In genomic region chr16:84763164-84763563, GRCh38 we compare ENCODE assay signal across 20 cellular contexts. TPM values are rescaled to one million over a fixed set of nuclear protein-coding genes. Genes with fewer than 3 reads are reported as not detected.
DNase-seq lines count a peak whose midpoint lies in the region; ATAC-seq, FAIRE-seq and TF ChIP-seq lines count a peak whose summit lies in the region.
"Had no signal": no experiment of that assay in that cellular context is flagged by ENCODE, and none has a peak within 500 bp of the region (broad histone marks: within the 10 kb centered on the region; RNA-seq: fewer than 3 reads in every experiment).

No MANE protein-coding gene starts in this region.

- POLR2A ChIA-PET in A549 (lab: Yijun Ruan, JAX) (no interaction called here), IMR-90 (lab: Charles Lee; ENCODE audit: unreplicated experiment) (no interaction called here), K562 (lab: Yijun Ruan, JAX) (no interaction called here)

- H2AK9ac ChIP-seq in IMR-90 (replicated peaks; ENCODE audit: low read depth, low read length, poor library complexity): no peak overlapping the region

- H2AK5ac ChIP-seq in IMR-90 (ENCODE audit: low read depth, low read length): no peak overlapping the region

- H3K4ac ChIP-seq in IMR-90 (ENCODE audit: low read depth, low read length): no peak overlapping the region

- no peak overlapping the region for H3K23ac ChIP-seq in IMR-90 (ENCODE audit: low read depth, low read length)

- H3K4me1 ChIP-seq in A549 (no peaks in the 10 kb centered on the region), IMR-90 (ENCODE audit: control insufficient read depth, insufficient read depth, low read length) (peaks cover 41% of the 10 kb centered on the region), K562 (replicated peaks in 1 of 2; ENCODE audit: control insufficient read depth in 2 of 2, insufficient read depth in 2 of 2, low read length in 2 of 2) (no peaks in the 10 kb centered on the region), pancreas (no peaks in the 10 kb centered on the region)
- H3K4me1 ChIP-seq: Caco-2 had no signal

- H3K27me3 ChIP-seq in IMR-90 (ENCODE audit: control insufficient read depth, insufficient read depth, low read length) (no peaks in the 10 kb centered on the region), K562 (ENCODE audit: control insufficient read depth in 2 of 2, insufficient read depth in 2 of 2, low read length in 2 of 2) (no peaks in the 10 kb centered on the region), pancreas (no peaks in the 10 kb centered on the region)
- H3K27me3 ChIP-seq: BLaER1 treated with 17β-estradiol and CSF1 and Interleukin-3, amounts not matched to agents 10 nM and 100 nM had no signal

- H3K9me3 ChIP-seq in A549 (no peaks in the 10 kb centered on the region), IMR-90 (ENCODE audit: control insufficient read depth, insufficient read depth, low read length) (no peaks in the 10 kb centered on the region), K562 (replicated peaks; ENCODE audit: control insufficient read depth, insufficient read depth, low read depth, low read length) (no peaks in the 10 kb centered on the region), pancreas (no peaks in the 10 kb centered on the region)
- H3K9me3 ChIP-seq: BLaER1 treated with 17β-estradiol and CSF1 and Interleukin-3, amounts not matched to agents 10 nM and 100 nM; Caco-2 had no signal

- no peak overlapping the region for H3K4me3 Mint-ChIP-seq in stimulated activated naive CD8-positive, alpha-beta T cell treated with anti-CD3 and anti-CD28 coated beads, Interleukin-15, amount 100 ng/mL, for 72 hours
- H3K4me3 Mint-ChIP-seq: B cell; CD4-positive, alpha-beta T cell; CD8-positive, alpha-beta T cell had no signal

- H3K18ac ChIP-seq in IMR-90 (ENCODE audit: low read depth, low read length): peak overlapping the region; percentile 29; the same call in 1 of the 2 replicates

- DNase-seq in A549 (ENCODE audit: low read depth in 1 of 2, low spot score in 1 of 2) (no peak), IMR-90 (no peak), K562 (ENCODE audit: extremely low read depth in 1 of 4, low spot score in 3 of 4) (no peak), pancreas (no peak), KBM-7 (no peak)
- no peak for DNase-seq in stimulated activated naive CD8-positive, alpha-beta T cell treated with anti-CD3 and anti-CD28 coated beads, Interleukin-15, amount 100 ng/mL, for 72 hours
- DNase-seq: 8988T; AML-193; Caco-2; Calu3; CD4-positive, alpha-beta T cell; CD8-positive, alpha-beta T cell; DMS79 treated with DMSO at 0.1 percent for 48 hours; GF-D8 had no signal

- intact Hi-C loops in IMR-90 (cut with micrococcal nuclease): no loop called here
- intact Hi-C loops in K562 (cut with micrococcal nuclease): no loop called here
- intact Hi-C loops in pancreas (cut with DNase I): loop anchor here in 1 of 3 donors (10.0 kb wide), 1 partner anchor 192 kb away; no protein-coding TSS in a partner anchor

- TF ChIP-seq POLR2A in A549 (IDR thresholded peaks at IDR 0.05; ENCODE audit: low read length): no peak
- no peak for TF ChIP-seq POLR2A in IMR-90 (IDR thresholded peaks at IDR 0.05; ENCODE audit: low read depth, low read length)
- no peak for TF ChIP-seq POLR2A in K562 (conservative IDR thresholded peaks at IDR 0.05)

- H3K79me2 ChIP-seq in K562 (ENCODE audit: control insufficient read depth, insufficient read depth, low read length): peaks cover 27% of the 10 kb centered on the region

- no peak overlapping the region for H3K27ac ChIP-seq in A549
- H3K27ac ChIP-seq in IMR-90 (ENCODE audit: insufficient read depth, low read length): no peak overlapping the region; the same call in 1 of the 2 replicates
- no peak overlapping the region for H3K27ac ChIP-seq in K562 (ENCODE audit: extremely low read depth, low read depth, low read length)
- no peak overlapping the region for H3K27ac ChIP-seq in pancreas
- H3K27ac ChIP-seq: BLaER1 treated with 17β-estradiol and CSF1 and Interleukin-3, amounts not matched to agents 10 nM and 100 nM; C4-2B had no signal

- H4K8ac ChIP-seq in IMR-90 (ENCODE audit: low read depth in 2 of 2, low read length in 2 of 2): no peak overlapping the region

- H4K91ac ChIP-seq in IMR-90 (ENCODE audit: insufficient read depth, low read depth, low read length): no peak overlapping the region

- TF ChIP-seq CTCF in A549 (IDR thresholded peaks at IDR 0.05) (no peak), IMR-90 (conservative IDR thresholded peaks at IDR 0.05; ENCODE audit: low read depth, low read length) (no peak), K562 (IDR thresholded peaks at IDR 0.05 in 2 of 3, conservative IDR thresholded peaks at IDR 0.05 in 1 of 3; ENCODE audit: insufficient read depth in 2 of 3, low read depth in 1 of 3, low read length in 3 of 3) (no peak), pancreas (IDR thresholded peaks at IDR 0.05) (no peak)

- ATAC-seq in A549: no peak
- ATAC-seq in IMR-90 (ENCODE audit: low read depth): no peak
- ATAC-seq in K562: no peak
- no peak for ATAC-seq in stimulated activated naive CD8-positive, alpha-beta T cell treated with anti-CD3 and anti-CD28 coated beads, Interleukin-15, amount 100 ng/mL, for 72 hours
- ATAC-seq in pancreas: no peak
- ATAC-seq: CD8-positive, alpha-beta T cell had no signal

- H3K4me2 ChIP-seq in A549: no peak overlapping the region
- no peak overlapping the region for H3K4me2 ChIP-seq in IMR-90 (ENCODE audit: low read depth, low read length)
- H3K4me2 ChIP-seq in K562 (ENCODE audit: insufficient read depth, low read length): no peak overlapping the region
- H3K4me2 ChIP-seq: BLaER1 treated with 17β-estradiol and CSF1 and Interleukin-3, amounts not matched to agents 10 nM and 100 nM had no signal

- no peaks in the 10 kb centered on the region for H3K9me3 Mint-ChIP-seq in stimulated activated naive CD8-positive, alpha-beta T cell treated with anti-CD3 and anti-CD28 coated beads, Interleukin-15, amount 100 ng/mL, for 72 hours
- H3K9me3 Mint-ChIP-seq: CD4-positive, alpha-beta T cell; CD8-positive, alpha-beta T cell had no signal

- dilution Hi-C loops in IMR-90 (cut with HindIII; ENCODE audit: low sequenced_read_pairs, unreplicated experiment): no loop called here

- H2BK20ac ChIP-seq in IMR-90 (ENCODE audit: low read depth, low read length): no peak overlapping the region

- peak overlapping the region; percentile 7 for H2BK5ac ChIP-seq in IMR-90 (ENCODE audit: low read depth, low read length, poor library complexity, severe bottlenecking)

- H3K4me3 ChIP-seq in A549 (no peak overlapping the region), IMR-90 (ENCODE audit: insufficient read depth, low read depth, low read length) (no peak overlapping the region), K562 (no peak overlapping the region), pancreas (no peak overlapping the region)
- H3K4me3 ChIP-seq: BLaER1 treated with 17β-estradiol and CSF1 and Interleukin-3, amounts not matched to agents 10 nM and 100 nM had no signal

- H2AFZ ChIP-seq in IMR-90 (replicated peaks; ENCODE audit: low read length, poor library complexity): no peak overlapping the region
- H2AFZ ChIP-seq in K562 (ENCODE audit: low read depth, low read length): no peak overlapping the region

- 92% methylated on average over 8 of the region's 8 CpGs for WGBS in A549 (ENCODE audit: missing lambda C conversion rate)
- WGBS in IMR-90 (ENCODE audit: extremely low coverage in 2 of 2, insufficient read length in 1 of 2), 2 experiments: 100% methylated on average over 1 of the region's 8 CpGs; no CpG with 5 or more reads in 1 of the 2 experiments
- 90% methylated on average over 8 of the region's 8 CpGs for WGBS in K562 (ENCODE audit: insufficient coverage, low coverage, missing lambda C conversion rate)
- 87 to 92% methylated on average over 8 of the region's 8 CpGs for WGBS in pancreas, 2 donors

- no peaks in the 10 kb centered on the region for H3K27me3 Mint-ChIP-seq in stimulated activated naive CD8-positive, alpha-beta T cell treated with anti-CD3 and anti-CD28 coated beads, Interleukin-15, amount 100 ng/mL, for 72 hours
- H3K27me3 Mint-ChIP-seq: B cell; CD4-positive, alpha-beta T cell had no signal

- TF ChIP-seq RAD21 in A549 (conservative IDR thresholded peaks at IDR 0.05 in 1 of 2, IDR thresholded peaks at IDR 0.05 in 1 of 2) (no peak), IMR-90 (IDR thresholded peaks at IDR 0.05; ENCODE audit: low read length) (no peak), K562 (CRISPR knock-in tag; conservative IDR thresholded peaks at IDR 0.05 in 1 of 2, IDR thresholded peaks at IDR 0.05 in 1 of 2) (no peak)

- H3K4me1 Mint-ChIP-seq in stimulated activated naive CD8-positive, alpha-beta T cell treated with anti-CD3 and anti-CD28 coated beads, Interleukin-15, amount 100 ng/mL, for 72 hours: peaks cover 54% of the 10 kb centered on the region

- no TSS peak for BruUV-seq in IMR-90 (replicated peaks; lab: Mats Ljungman, UMichigan)
- BruUV-seq in K562 (replicated peaks; lab: Mats Ljungman, UMichigan): no TSS peak

- TF ChIP-seq EP300 in A549 (IDR thresholded peaks at IDR 0.05) (no peak), K562 (IDR thresholded peaks at IDR 0.05; ENCODE audit: low read length) (no peak)

- H3K36me3 ChIP-seq in IMR-90 (ENCODE audit: control insufficient read depth, insufficient read depth, low read length) (peaks cover 42% of the 10 kb centered on the region), K562 (ENCODE audit: control insufficient read depth, insufficient read depth, low read length) (peaks cover 93% of the 10 kb centered on the region), pancreas (peaks cover 0 to 34% (median 12%) of the 10 kb centered on the region in 3 donors)

- CTCF ChIA-PET in A549 (lab: Yijun Ruan, JAX): interaction anchor here (1.3 to 18.3 kb wide), 4 partner anchors 8 to 207 kb away, joined by 3 to 452 read pairs (median 10); no protein-coding TSS in a partner anchor
- CTCF ChIA-PET in IMR-90 (lab: Yijun Ruan, JAX): interaction anchor here (0.7 kb wide), 1 partner anchor 190 kb away, joined by 5 read pairs; no protein-coding TSS in a partner anchor
- CTCF ChIA-PET in K562 (lab: Yijun Ruan, JAX; ENCODE audit: low intra/inter-chr PET ratio): no interaction called here

- H3K9ac ChIP-seq in IMR-90 (ENCODE audit: low read depth, low read length) (no peak overlapping the region), K562 (ENCODE audit: insufficient read depth in 1 of 2, low read depth in 2 of 2, low read length in 2 of 2) (no peak overlapping the region)
- H3K9ac ChIP-seq: BLaER1 treated with 17β-estradiol and CSF1 and Interleukin-3, amounts not matched to agents 10 nM and 100 nM had no signal

- no peak overlapping the region for H3K56ac ChIP-seq in IMR-90 (ENCODE audit: extremely low read depth, insufficient read depth, low read length)

- no peak overlapping the region for H2BK15ac ChIP-seq in IMR-90 (ENCODE audit: low read depth, low read length)

- FAIRE-seq in A549 (lab: Jason Lieb, UNC) (no peak), K562 (lab: Jason Lieb, UNC) (no peak), pancreas (lab: Jason Lieb, UNC) (no peak)
- FAIRE-seq: A204.1, D721Med, G401.6 had no signal

- H2BK120ac ChIP-seq in IMR-90 (ENCODE audit: low read depth, low read length): peak overlapping the region; percentile 8; the same call in 1 of the 2 replicates

- in situ Hi-C loops in IMR-90 (cut with MboI; ENCODE audit: low sequenced_read_pairs): no loop called here
- in situ Hi-C loops in K562 (cut with MboI): no loop called here
- in situ Hi-C loops in KBM-7 (cut with MboI; ENCODE audit: low pct_unique_long_range_greater_than_20kb, low sequenced_read_pairs): no loop called here

- H4K5ac ChIP-seq in IMR-90 (ENCODE audit: low read depth, low read length): no peak overlapping the region

- peaks cover 47 to 82% of the 10 kb centered on the region in 2 experiments for H3K79me1 ChIP-seq in IMR-90 (ENCODE audit: low read depth in 1 of 2, low read length in 2 of 2)

- H3K27ac Mint-ChIP-seq in stimulated activated naive CD8-positive, alpha-beta T cell treated with anti-CD3 and anti-CD28 coated beads, Interleukin-15, amount 100 ng/mL, for 72 hours: no peak overlapping the region
- H3K27ac Mint-ChIP-seq: B cell; CD8-positive, alpha-beta T cell had no signal

- no peak overlapping the region for H3K14ac ChIP-seq in IMR-90 (replicated peaks; ENCODE audit: low read depth, low read length)

- H3K9me1 ChIP-seq in IMR-90 (ENCODE audit: insufficient read depth, low read length) (peaks cover 27% of the 10 kb centered on the region), K562 (ENCODE audit: control insufficient read depth, insufficient read depth, low read length) (no peaks in the 10 kb centered on the region)

- H4K20me1 ChIP-seq in IMR-90 (ENCODE audit: insufficient read depth, low read length) (peaks cover 4% of the 10 kb centered on the region; the same call in 1 of the 2 replicates), K562 (replicated peaks; ENCODE audit: control insufficient read depth, insufficient read depth, low read length) (peaks cover 8% of the 10 kb centered on the region; the same call in 1 of the 2 replicates)

RNA-seq across cellular contexts. Expression of gene CRISPLD2, which starts 56.6 kb away (rescaled TPM):
- polyA plus RNA-seq in A549 (2011; rRNA removed): 0.85 and 0.89 TPM in 2 replicates
- 0.65 and 1.1 TPM in 2 replicates for polyA plus RNA-seq in A549 (2012; cell fraction: cytosol; rRNA removed)
- 2.7 and 3.5 TPM in 2 replicates for polyA plus RNA-seq in A549 (2012; cell fraction: nucleus; rRNA removed)
- 1.6 to 2.9 TPM (median 2.4 TPM) in 3 replicates for polyA plus RNA-seq in A549 (2017; fragmentation: RNase III; extraction: RNeasy Plus Mini Kit Qiagen cat#74134 plus additional on column Dnase treatment)
- polyA minus RNA-seq in A549 (2011; rRNA and poly(A)+ RNA removed): 1.6 and 1.9 TPM in 2 replicates
- total RNA-seq in IMR-90 (2012; rRNA removed): 35.0 and 37.5 TPM in 2 replicates
- polyA plus RNA-seq in IMR-90 (2012; rRNA removed): 21.3 and 23.1 TPM in 2 replicates
- polyA plus RNA-seq in IMR-90 (2012; cell fraction: cytosol; rRNA removed): 17.6 and 30.1 TPM in 2 replicates
- polyA plus RNA-seq in IMR-90 (2012; cell fraction: nucleus; rRNA removed; ENCODE audit: low replicate concordance): 26.7 and 30.7 TPM in 2 replicates
- 0.42 TPM in 1 of 2 replicates, not detected in the other for total RNA-seq in K562 (2011; cell fraction: chromatin; rRNA removed; ENCODE audit: low replicate concordance)
- 0.13 and 0.17 TPM in 2 replicates for total RNA-seq in K562 (2011; cell fraction: nucleolus; rRNA removed)
- total RNA-seq in K562 (2011; cell fraction: nucleoplasm; rRNA removed): 0.31 TPM in 1 of 2 replicates, not detected in the other
- 0.12 TPM in 1 of 2 replicates, not detected in the other for total RNA-seq in K562 (2014; rRNA removed)
- 0.04 and 0.10 TPM in 2 replicates for total RNA-seq in K562 (2014; rRNA removed; fragmentation: Illumina TruSeq; extraction: Trizol)
- total RNA-seq in K562 (2015; rRNA removed; fragmentation: Illumina TruSeq; extraction: Trizol): not detected in 2 replicates
- total RNA-seq in K562 (2021): 0.22 and 0.24 TPM in 2 replicates
- 0.05 TPM in 1 of 2 replicates, not detected in the other for polyA plus RNA-seq in K562 (2011; rRNA removed)
- polyA plus RNA-seq in K562 (2011; cell fraction: cytosol; rRNA removed): 0.03 and 0.19 TPM in 2 replicates
- polyA plus RNA-seq in K562 (2011; cell fraction: nucleus; rRNA removed): 0.34 TPM in 1 of 2 replicates, not detected in the other
- polyA plus RNA-seq in K562 (2012): 0.07 and 0.16 TPM in 2 replicates
- polyA plus RNA-seq in K562 (2014; fragmentation: Illumina TruSeq; extraction: Trizol): 0.03 and 0.06 TPM in 2 replicates
- polyA plus RNA-seq in K562 (2014; fragmentation: Nextera tagmentation; extraction: Ambion mirVana): under 1 TPM in 1 of 2 experiments, not detected in 1; 0.03 TPM
- polyA plus RNA-seq in K562 (2014; rRNA removed): 0.08 TPM in 1 of 2 replicates, not detected in the other
- polyA minus RNA-seq in K562 (2011; rRNA and poly(A)+ RNA removed): 0.04 and 0.06 TPM in 2 replicates
- polyA minus RNA-seq in K562 (2011; cell fraction: cytosol; rRNA and poly(A)+ RNA removed): not detected in 2 replicates
- 0.27 TPM in 1 of 2 replicates, not detected in the other for polyA minus RNA-seq in K562 (2011; cell fraction: nucleus; rRNA and poly(A)+ RNA removed)
- 10 to 100 TPM in 4 of 6 donors, 1 to 10 TPM in 2; 4.1 to 40.2 (median 18.2) TPM for total RNA-seq in pancreas
- 10 to 100 TPM in 1 of 2 donors, 1 to 10 TPM in 1; 6.7 to 11.5 TPM for polyA plus RNA-seq in pancreas

Comparison
In these comparisons a context has a peak if more than half of its experiments do, and no peak if none do; other contexts are left out.
1. Of the 35 proteins assayed by ChIP-seq in both K562 and A549: peak only in K562: none; only in A549: MAFK; in both: none; in neither: 34.